In genomic region chr22:28948404-28948803, GRCh38 we compare ENCODE assay signal across 1 cellular context.
A peak's percentile ranks its signal among the peaks of the same experiment; 100 is the strongest.
TF ChIP-seq lines count a peak whose summit lies in the region.

No MANE protein-coding gene starts in this region.

TF ChIP-seq in HepG2, 621 proteins besides CTCF, POLR2A, EP300 and RAD21 (continued from another document):
- no peak for TF ChIP-seq TEF (CRISPR knock-in tag; IDR thresholded peaks at IDR 0.05)
- TF ChIP-seq HDAC2 (CRISPR knock-in tag; IDR thresholded peaks at IDR 0.05) = peak; percentile 16; the same call in 1 of the 2 replicates
- TF ChIP-seq PAWR (CRISPR knock-in tag; IDR thresholded peaks at IDR 0.05; ENCODE audit: borderline replicate concordance) = no peak
- TF ChIP-seq, protein P1, sequence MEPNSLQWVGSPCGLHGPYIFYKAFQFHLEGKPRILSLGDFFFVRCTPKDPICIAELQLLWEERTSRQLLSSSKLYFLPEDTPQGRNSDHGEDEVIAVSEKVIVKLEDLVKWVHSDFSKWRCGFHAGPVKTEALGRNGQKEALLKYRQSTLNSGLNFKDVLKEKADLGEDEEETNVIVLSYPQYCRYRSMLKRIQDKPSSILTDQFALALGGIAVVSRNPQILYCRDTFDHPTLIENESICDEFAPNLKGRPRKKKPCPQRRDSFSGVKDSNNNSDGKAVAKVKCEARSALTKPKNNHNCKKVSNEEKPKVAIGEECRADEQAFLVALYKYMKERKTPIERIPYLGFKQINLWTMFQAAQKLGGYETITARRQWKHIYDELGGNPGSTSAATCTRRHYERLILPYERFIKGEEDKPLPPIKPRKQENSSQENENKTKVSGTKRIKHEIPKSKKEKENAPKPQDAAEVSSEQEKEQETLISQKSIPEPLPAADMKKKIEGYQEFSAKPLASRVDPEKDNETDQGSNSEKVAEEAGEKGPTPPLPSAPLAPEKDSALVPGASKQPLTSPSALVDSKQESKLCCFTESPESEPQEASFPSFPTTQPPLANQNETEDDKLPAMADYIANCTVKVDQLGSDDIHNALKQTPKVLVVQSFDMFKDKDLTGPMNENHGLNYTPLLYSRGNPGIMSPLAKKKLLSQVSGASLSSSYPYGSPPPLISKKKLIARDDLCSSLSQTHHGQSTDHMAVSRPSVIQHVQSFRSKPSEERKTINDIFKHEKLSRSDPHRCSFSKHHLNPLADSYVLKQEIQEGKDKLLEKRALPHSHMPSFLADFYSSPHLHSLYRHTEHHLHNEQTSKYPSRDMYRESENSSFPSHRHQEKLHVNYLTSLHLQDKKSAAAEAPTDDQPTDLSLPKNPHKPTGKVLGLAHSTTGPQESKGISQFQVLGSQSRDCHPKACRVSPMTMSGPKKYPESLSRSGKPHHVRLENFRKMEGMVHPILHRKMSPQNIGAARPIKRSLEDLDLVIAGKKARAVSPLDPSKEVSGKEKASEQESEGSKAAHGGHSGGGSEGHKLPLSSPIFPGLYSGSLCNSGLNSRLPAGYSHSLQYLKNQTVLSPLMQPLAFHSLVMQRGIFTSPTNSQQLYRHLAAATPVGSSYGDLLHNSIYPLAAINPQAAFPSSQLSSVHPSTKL (CRISPR knock-in tag; IDR thresholded peaks at IDR 0.05) = 0 out of 2 replicates have a peak, but pooled peaks have one; percentile 15
- TF ChIP-seq, protein P2, sequence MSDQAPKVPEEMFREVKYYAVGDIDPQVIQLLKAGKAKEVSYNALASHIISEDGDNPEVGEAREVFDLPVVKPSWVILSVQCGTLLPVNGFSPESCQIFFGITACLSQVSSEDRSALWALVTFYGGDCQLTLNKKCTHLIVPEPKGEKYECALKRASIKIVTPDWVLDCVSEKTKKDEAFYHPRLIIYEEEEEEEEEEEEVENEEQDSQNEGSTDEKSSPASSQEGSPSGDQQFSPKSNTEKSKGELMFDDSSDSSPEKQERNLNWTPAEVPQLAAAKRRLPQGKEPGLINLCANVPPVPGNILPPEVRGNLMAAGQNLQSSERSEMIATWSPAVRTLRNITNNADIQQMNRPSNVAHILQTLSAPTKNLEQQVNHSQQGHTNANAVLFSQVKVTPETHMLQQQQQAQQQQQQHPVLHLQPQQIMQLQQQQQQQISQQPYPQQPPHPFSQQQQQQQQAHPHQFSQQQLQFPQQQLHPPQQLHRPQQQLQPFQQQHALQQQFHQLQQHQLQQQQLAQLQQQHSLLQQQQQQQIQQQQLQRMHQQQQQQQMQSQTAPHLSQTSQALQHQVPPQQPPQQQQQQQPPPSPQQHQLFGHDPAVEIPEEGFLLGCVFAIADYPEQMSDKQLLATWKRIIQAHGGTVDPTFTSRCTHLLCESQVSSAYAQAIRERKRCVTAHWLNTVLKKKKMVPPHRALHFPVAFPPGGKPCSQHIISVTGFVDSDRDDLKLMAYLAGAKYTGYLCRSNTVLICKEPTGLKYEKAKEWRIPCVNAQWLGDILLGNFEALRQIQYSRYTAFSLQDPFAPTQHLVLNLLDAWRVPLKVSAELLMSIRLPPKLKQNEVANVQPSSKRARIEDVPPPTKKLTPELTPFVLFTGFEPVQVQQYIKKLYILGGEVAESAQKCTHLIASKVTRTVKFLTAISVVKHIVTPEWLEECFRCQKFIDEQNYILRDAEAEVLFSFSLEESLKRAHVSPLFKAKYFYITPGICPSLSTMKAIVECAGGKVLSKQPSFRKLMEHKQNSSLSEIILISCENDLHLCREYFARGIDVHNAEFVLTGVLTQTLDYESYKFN (CRISPR knock-in tag; conservative IDR thresholded peaks at IDR 0.05) = no peak
- TF ChIP-seq ZBTB34 (CRISPR knock-in tag; IDR thresholded peaks at IDR 0.05) = no peak
- TF ChIP-seq ZNF280B (CRISPR knock-in tag; IDR thresholded peaks at IDR 0.05; ENCODE audit: borderline replicate concordance) = no peak
- no peak for TF ChIP-seq RFX5 (IDR thresholded peaks at IDR 0.05; ENCODE audit: low read depth, low read length)
- no peak for TF ChIP-seq ZFP62 (CRISPR knock-in tag; IDR thresholded peaks at IDR 0.05)
- peak; percentile 91 for TF ChIP-seq CEBPG (CRISPR knock-in tag; IDR thresholded peaks at IDR 0.05)
- TF ChIP-seq MED8 (CRISPR knock-in tag; IDR thresholded peaks at IDR 0.05; ENCODE audit: insufficient replicate concordance) = no peak
- TF ChIP-seq ZNF24 (IDR thresholded peaks at IDR 0.05) = no peak
- no peak for TF ChIP-seq RNF219 (CRISPR knock-in tag; IDR thresholded peaks at IDR 0.05)
- TF ChIP-seq HNF1A (IDR thresholded peaks at IDR 0.05; ENCODE audit: low read depth) = peak; percentile 73
- peak; percentile 54; the same call in 1 of the 2 replicates for TF ChIP-seq HNF1A (CRISPR knock-in tag; IDR thresholded peaks at IDR 0.05; ENCODE audit: borderline replicate concordance)
- no peak for TF ChIP-seq RORA (CRISPR knock-in tag; IDR thresholded peaks at IDR 0.05)
- TF ChIP-seq MAFF (IDR thresholded peaks at IDR 0.05; ENCODE audit: low read depth, low read length) = no peak
- no peak for TF ChIP-seq ZNF30 (CRISPR knock-in tag; IDR thresholded peaks at IDR 0.05)
- TF ChIP-seq ZNF17 (CRISPR knock-in tag; IDR thresholded peaks at IDR 0.05) = no peak
